In genomic region chr1:240092301-240093119, GRCh38 we compare ENCODE assay signal across 8 cellular contexts. TPM values are rescaled to one million over a fixed set of nuclear protein-coding genes. Genes with fewer than 3 reads are reported as not detected.
DNase-seq lines count a peak whose midpoint lies in the region; ATAC-seq and TF ChIP-seq lines count a peak whose summit lies in the region.

No MANE protein-coding gene starts in this region.

- POLR2A ChIA-PET in WTC11 (lab: Charles Lee): no interaction called here

- no peaks in the 10 kb centered on the region for H3K36me3 Mint-ChIP-seq in WTC11

- TF ChIP-seq CTCF in WTC11 (IDR thresholded peaks at IDR 0.05): no peak

- DNase-seq in NCI-H2107 treated with DMSO at 0.1 percent for 48 hours (lab: John Stamatoyannopoulos, UW; ENCODE audit: unreplicated experiment) (peak; percentile 22), NCI-H2107 (lab: John Stamatoyannopoulos, UW) (no peak), WTC11 (ENCODE audit: low spot score) (peak; percentile 31), left cardiac atrium (no peak), sciatic nerve (ENCODE audit: low spot score) (peak; percentile 62), HUDEP-2 (lab: John Stamatoyannopoulos, UW; ENCODE audit: unreplicated experiment in 76 of 76) (no peak), NCI-H446 (lab: John Stamatoyannopoulos, UW) (no peak)

- CTCF ChIA-PET in WTC11 (lab: Charles Lee): interaction anchor here (0.8 to 1.5 kb wide), 4 partner anchors 9 to 87 kb away, joined by 3 to 6 read pairs (median 4); no protein-coding TSS in a partner anchor

- peaks cover 43% of the 10 kb centered on the region for H3K27me3 Mint-ChIP-seq in WTC11 (ENCODE audit: low read depth)

- no peak overlapping the region for H3K27ac Mint-ChIP-seq in WTC11

- ATAC-seq in WTC11: peak; percentile 21
- ATAC-seq in left cardiac atrium: peak; percentile 65 to 78
- ATAC-seq in sciatic nerve: peak; percentile 85
- ATAC-seq in GM18909 (IDR thresholded peaks at IDR 0.05; ENCODE audit: poor library complexity, unreplicated experiment): no peak

- peak overlapping the region; percentile 68 for H3K4me3 Mint-ChIP-seq in WTC11

- intact Hi-C loops in left cardiac atrium (cut with DNase I) (no loop called here), sciatic nerve (cut with DNase I) (no loop called here)

- H3K9me3 Mint-ChIP-seq in WTC11: no peaks in the 10 kb centered on the region

- peaks cover 16% of the 10 kb centered on the region for H3K4me1 Mint-ChIP-seq in WTC11

TF ChIP-seq in WTC11, 78 proteins besides CTCF, POLR2A, EP300 and RAD21 (continues in another document):
- TF ChIP-seq HMGXB4 (CRISPR knock-in tag; IDR thresholded peaks at IDR 0.05): peak; percentile 91
- TF ChIP-seq MLX (CRISPR knock-in tag; IDR thresholded peaks at IDR 0.05): no peak
- no peak for TF ChIP-seq MXD4 (CRISPR knock-in tag; IDR thresholded peaks at IDR 0.05; ENCODE audit: borderline replicate concordance)
- TF ChIP-seq SOX15 (CRISPR knock-in tag; IDR thresholded peaks at IDR 0.05): no peak
- no peak for TF ChIP-seq ZSCAN18 (CRISPR knock-in tag; IDR thresholded peaks at IDR 0.05)
- TF ChIP-seq ZNF138 (CRISPR knock-in tag; conservative IDR thresholded peaks at IDR 0.05): no peak; the same call in 1 of the 2 replicates
- TF ChIP-seq TEAD4 (CRISPR knock-in tag; IDR thresholded peaks at IDR 0.05): no peak
- TF ChIP-seq HMGA2 (CRISPR knock-in tag; IDR thresholded peaks at IDR 0.05): no peak
- no peak for TF ChIP-seq ZNF396 (CRISPR knock-in tag; IDR thresholded peaks at IDR 0.05; ENCODE audit: borderline replicate concordance)
- no peak for TF ChIP-seq CREM (CRISPR knock-in tag; IDR thresholded peaks at IDR 0.05)
- no peak for TF ChIP-seq FOXP1 (CRISPR knock-in tag; IDR thresholded peaks at IDR 0.05; ENCODE audit: borderline replicate concordance)
- 0 out of 2 replicates have a peak, but pooled peaks have one; percentile 59 for TF ChIP-seq KAT7 (CRISPR knock-in tag; IDR thresholded peaks at IDR 0.05; ENCODE audit: borderline replicate concordance)
- TF ChIP-seq ZNF671 (CRISPR knock-in tag; IDR thresholded peaks at IDR 0.05): no peak
- TF ChIP-seq ZNF317 (CRISPR knock-in tag; IDR thresholded peaks at IDR 0.05; ENCODE audit: borderline replicate concordance, low read depth): no peak
- TF ChIP-seq CBFB (CRISPR knock-in tag; IDR thresholded peaks at IDR 0.05; ENCODE audit: low read depth): 0 out of 2 replicates have a peak, but pooled peaks have one; percentile 12
- TF ChIP-seq TP53 (CRISPR knock-in tag; IDR thresholded peaks at IDR 0.05): peak; percentile 8; the same call in 1 of the 2 replicates
- no peak for TF ChIP-seq ZNF219 (CRISPR knock-in tag; IDR thresholded peaks at IDR 0.05; ENCODE audit: borderline replicate concordance)
- 0 out of 2 replicates have a peak, but pooled peaks have one; percentile 53 for TF ChIP-seq ATF1 (CRISPR knock-in tag; IDR thresholded peaks at IDR 0.05)
- TF ChIP-seq ZNF423 (CRISPR knock-in tag; IDR thresholded peaks at IDR 0.05): peak; percentile 45; the same call in 1 of the 2 replicates
- no peak for TF ChIP-seq ZNF232 (CRISPR knock-in tag; IDR thresholded peaks at IDR 0.05)
- TF ChIP-seq TCF7 (CRISPR knock-in tag; IDR thresholded peaks at IDR 0.05; ENCODE audit: low read depth): no peak
- no peak for TF ChIP-seq NR3C1 (CRISPR knock-in tag; conservative IDR thresholded peaks at IDR 0.05; ENCODE audit: low read depth)
- no peak for TF ChIP-seq FOXP4 (CRISPR knock-in tag; IDR thresholded peaks at IDR 0.05)
- TF ChIP-seq NR2C2 (CRISPR knock-in tag; IDR thresholded peaks at IDR 0.05): no peak
- TF ChIP-seq ARID4B (CRISPR knock-in tag; IDR thresholded peaks at IDR 0.05; ENCODE audit: borderline replicate concordance): no peak
- no peak for TF ChIP-seq ATF3 (CRISPR knock-in tag; conservative IDR thresholded peaks at IDR 0.05)
- TF ChIP-seq NFE2L1 (CRISPR knock-in tag; IDR thresholded peaks at IDR 0.05): no peak
- no peak for TF ChIP-seq PRRX2 (CRISPR knock-in tag; IDR thresholded peaks at IDR 0.05)

RNA-seq across cellular contexts. Expression of gene FMN2, which starts 0.8 kb away (rescaled TPM):
- total RNA-seq in WTC11 (2021) (1.5 to 2.1 TPM (median 1.8 TPM) in 3 replicates), left cardiac atrium (under 1 TPM; 0.15 to 0.16 TPM), sciatic nerve (60.1 TPM)

Comparison
In these comparisons a context has a peak if more than half of its experiments do, and no peak if none do; other contexts are left out.
1. DNase-seq: peak in NCI-H2107 treated with DMSO at 0.1 percent for 48 hours (single experiment), WTC11 (single experiment) and sciatic nerve (single experiment); none in NCI-H2107 (single experiment), left cardiac atrium (single experiment), HUDEP-2 (0 of 76) and NCI-H446 (0 of 2).
2. RNA of gene FMN2, which starts 0.8 kb away (total RNA-seq): 60.1 TPM in sciatic nerve (single experiment); 1.5 to 2.1 TPM in WTC11 and 0.15 to 0.16 TPM in left cardiac atrium; every median in the first group is over 10 times any median in the second.